In the genomic region with DNA sequence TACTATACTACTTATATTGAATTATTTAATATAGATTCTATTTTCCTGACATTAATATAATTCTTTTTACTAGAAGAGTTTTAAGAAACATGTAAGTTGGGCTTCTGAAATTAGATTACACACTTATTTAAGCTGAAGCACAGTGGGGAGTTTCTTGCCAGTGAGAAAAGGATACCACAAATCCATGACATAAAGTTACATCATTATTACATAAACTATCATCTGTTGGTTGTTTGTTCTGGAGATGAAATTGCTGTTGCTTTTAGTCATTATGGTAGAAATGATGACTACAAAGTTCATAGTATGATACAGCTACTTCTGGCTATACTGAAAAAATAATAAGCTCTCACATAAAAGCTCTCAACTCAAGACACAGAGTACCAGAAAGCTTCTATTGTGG, we compare ENCODE assay signal across 25 cellular contexts.
"Had no signal": no experiment of that assay in that cellular context is flagged by ENCODE, and none has a peak within 500 bp of the region (broad histone marks: within the 10 kb centered on the region; RNA-seq: fewer than 3 reads in every experiment).

No MANE protein-coding gene starts in this region.

- H3K27ac ChIP-seq: adrenal gland, esophagus muscularis mucosa, gastrocnemius medialis, heart left ventricle, lower lobe of right lung, right lobe of liver, tibial artery had no signal

- DNase-seq: activated B cell treated with CpG ODN at 0.5 μM for 24 hours; activated CD4-positive, alpha-beta T cell treated with anti-CD3 and anti-CD28 coated beads for 36 hours; activated CD4-positive, alpha-beta T cell treated with anti-CD3 and anti-CD28 coated beads, Interleukin-2, amount 50 U/mL, for 4 hours; activated CD8-positive, alpha-beta memory T cell treated with anti-CD3 and anti-CD28 coated beads for 24 hours; activated CD8-positive, alpha-beta memory T cell treated with anti-CD3 and anti-CD28 coated beads, Interleukin-2, amount 50 U/mL, for 4 hours; activated T-cell treated with anti-CD3 and anti-CD28 coated beads, Interleukin-2, amount 50 U/mL, for 24 hours; adrenal gland; effector memory CD8-positive, alpha-beta T cell; gastrocnemius medialis; heart left ventricle; kidney; lower lobe of right lung; mesendoderm; mucosa of descending colon; occipital lobe; right lobe of liver; small intestine; stimulated activated CD4-positive, alpha-beta T cell treated with anti-CD3 and anti-CD28 coated beads, Interleukin-2, amount 100 ng/mL, for 24 hours; stimulated activated naive CD8-positive, alpha-beta T cell treated with anti-CD3 and anti-CD28 coated beads, Interleukin-15, amount 100 ng/mL, for 72 hours; T1000; tibial artery had no signal

- FAIRE-seq: astrocyte, kidney, small intestine had no signal

- H3K27me3 ChIP-seq: adrenal gland, esophagus muscularis mucosa, gastrocnemius medialis, heart left ventricle, right lobe of liver, tibial artery had no signal

- H3K4me3 ChIP-seq: adrenal gland, esophagus muscularis mucosa, gastrocnemius medialis, heart left ventricle, lower lobe of right lung, mucosa of descending colon, right lobe of liver, tibial artery had no signal

- ATAC-seq: activated CD4-positive, alpha-beta T cell treated with anti-CD3 and anti-CD28 coated beads for 36 hours; activated T-helper 17 cell treated with anti-CD3 and anti-CD28 coated beads, Interleukin-2, amount 50 U/mL, for 72 hours; gastrocnemius medialis; heart left ventricle; left lobe of liver; lower lobe of right lung; mucosa of descending colon; right lobe of liver; stimulated activated naive CD8-positive, alpha-beta T cell treated with anti-CD3 and anti-CD28 coated beads, Interleukin-15, amount 100 ng/mL, for 72 hours had no signal

- H3K9me3 ChIP-seq: adrenal gland, esophagus muscularis mucosa, gastrocnemius medialis, heart left ventricle, lower lobe of right lung, mucosa of descending colon, right lobe of liver, tibial artery had no signal

- H3K36me3 ChIP-seq: adrenal gland, esophagus muscularis mucosa, gastrocnemius medialis, heart left ventricle, lower lobe of right lung, right lobe of liver, tibial artery had no signal

- H3K4me1 ChIP-seq: adrenal gland, esophagus muscularis mucosa, gastrocnemius medialis, heart left ventricle, lower lobe of right lung, right lobe of liver, tibial artery had no signal
